Comparison of ENCODE assay signal across 15 cellular contexts in genomic region chr13:31385534-31385933, GRCh38.
A peak's percentile ranks its signal among the peaks of the same experiment; 100 is the strongest.
DNase-seq lines count a peak whose midpoint lies in the region; ATAC-seq lines count a peak whose summit lies in the region.
"Had no signal": no experiment of that assay in that cellular context is flagged by ENCODE, and none has a peak within 500 bp of the region (broad histone marks: within the 10 kb centered on the region; RNA-seq: fewer than 3 reads in every experiment).

No MANE protein-coding gene starts in this region.

- H3K27me3 ChIP-seq in GM23248 (replicated peaks; ENCODE audit: insufficient read depth) (peaks cover 23% of the 10 kb centered on the region), MG63 (no peaks in the 10 kb centered on the region)

- H3K9me3 Mint-ChIP-seq in T-helper 2 cell treated with Interferon-gamma antibody and Interleukin-4, amounts not matched to agents 5 μg/mL and 100 μg/mL, for 36 hours = no peaks in the 10 kb centered on the region

- in situ Hi-C loops in GM23248 (cut with MboI) = no loop called here

- no peak overlapping the region for H3K4me2 ChIP-seq in GM23248 (ENCODE audit: unreplicated experiment)

- no peaks in the 10 kb centered on the region for H3K4me1 Mint-ChIP-seq in T-helper 2 cell treated with Interferon-gamma antibody and Interleukin-4, amounts not matched to agents 5 μg/mL and 100 μg/mL, for 36 hours (ENCODE audit: low read depth)
- H3K4me1 Mint-ChIP-seq: CD14-positive monocyte had no signal

- peak; percentile 4 for DNase-seq in GM23248
- DNase-seq in MG63 = peak; percentile 22
- peak; percentile 18 for DNase-seq in SW480 (ENCODE audit: low spot score)
- peak in 1 of 2 donors; percentile 24 for DNase-seq in left colon
- no peak for DNase-seq in GM03348 (ENCODE audit: low spot score)
- no peak for DNase-seq in T-helper 2 cell treated with Interferon-gamma antibody and Interleukin-4, amounts not matched to agents 5 μg/mL and 100 μg/mL, for 36 hours (ENCODE audit: low spot score)
- DNase-seq: ACHN, AML-193, H9, NCI-H1436, NCI-H2029 treated with DMSO at 0.1 percent for 48 hours, NCI-H2171 treated with DMSO at 0.1 percent for 48 hours, SHP77 treated with DMSO at 0.1 percent for 48 hours had no signal

- no peaks in the 10 kb centered on the region for H3K9me2 ChIP-seq in GM23248 (ENCODE audit: insufficient read depth)

- no peaks in the 10 kb centered on the region for H3K36me3 ChIP-seq in GM23248 (ENCODE audit: low read depth)
- H3K36me3 ChIP-seq in MG63 = no peaks in the 10 kb centered on the region

- 44 to 48% methylated on average over 5 of the region's 5 CpGs for WGBS in GM23248 (ENCODE audit: low coverage in 1 of 2, low lambda C conversion rate in 2 of 2, missing lambda C conversion rate in 2 of 2), 2 experiments

- H3K27ac Mint-ChIP-seq in T-helper 2 cell treated with Interferon-gamma antibody and Interleukin-4, amounts not matched to agents 5 μg/mL and 100 μg/mL, for 36 hours = no peak overlapping the region
- H3K27ac Mint-ChIP-seq: CD14-positive monocyte, H9 had no signal

- no peaks in the 10 kb centered on the region for H3K79me2 ChIP-seq in GM23248 (ENCODE audit: insufficient read depth)

- no peaks in the 10 kb centered on the region for H4K20me1 ChIP-seq in GM23248 (ENCODE audit: insufficient read depth)

- no peak overlapping the region for H3K27ac ChIP-seq in GM23248

- intact Hi-C loops in left colon (cut with DNase I, micrococcal nuclease) = no loop called here

- no peaks in the 10 kb centered on the region for H3F3A ChIP-seq in GM23248 (ENCODE audit: insufficient read depth)

- H3K4me1 ChIP-seq in GM23248 (ENCODE audit: insufficient read depth) = no peaks in the 10 kb centered on the region

- H3K27me3 Mint-ChIP-seq in T-helper 2 cell treated with Interferon-gamma antibody and Interleukin-4, amounts not matched to agents 5 μg/mL and 100 μg/mL, for 36 hours (ENCODE audit: low read depth) = no peaks in the 10 kb centered on the region

- H3K36me3 Mint-ChIP-seq in T-helper 2 cell treated with Interferon-gamma antibody and Interleukin-4, amounts not matched to agents 5 μg/mL and 100 μg/mL, for 36 hours (ENCODE audit: low read depth) = no peaks in the 10 kb centered on the region
- H3K36me3 Mint-ChIP-seq: CD14-positive monocyte had no signal

- H3K9me3 ChIP-seq in GM23248 (ENCODE audit: low read depth) = no peaks in the 10 kb centered on the region
- no peaks in the 10 kb centered on the region for H3K9me3 ChIP-seq in MG63

- ATAC-seq in left colon (peak; percentile 53), HG03175 (IDR thresholded peaks at IDR 0.05; ENCODE audit: unreplicated experiment) (no peak)

- no peak overlapping the region for H2AFZ ChIP-seq in GM23248

- H3K4me3 ChIP-seq in GM23248 (no peak overlapping the region), MG63 (no peak overlapping the region)

- H3K4me3 Mint-ChIP-seq in T-helper 2 cell treated with Interferon-gamma antibody and Interleukin-4, amounts not matched to agents 5 μg/mL and 100 μg/mL, for 36 hours = no peak overlapping the region
- H3K4me3 Mint-ChIP-seq: CD14-positive monocyte, H9 had no signal

- H3K9ac ChIP-seq in GM23248 = no peak overlapping the region

Comparison
In these comparisons a context has a peak if more than half of its experiments do, and no peak if none do; other contexts are left out.
1. DNase-seq: peak in GM23248 (single experiment), MG63 (single experiment) and SW480 (single experiment); none in GM03348 (single experiment) and T-helper 2 cell treated with Interferon-gamma antibody and Interleukin-4, amounts not matched to agents 5 μg/mL and 100 μg/mL, for 36 hours (single experiment).